13 cellular contexts compared by ENCODE assay signal in genomic region chr2:218732052-218732760, GRCh38. TPM values are rescaled to one million over a fixed set of nuclear protein-coding genes. Genes with fewer than 3 reads are reported as not detected.
DNase-seq lines count a peak whose midpoint lies in the region; ATAC-seq and TF ChIP-seq lines count a peak whose summit lies in the region.
"Had no signal": no experiment of that assay in that cellular context is flagged by ENCODE, and none has a peak within 500 bp of the region (broad histone marks: within the 10 kb centered on the region; RNA-seq: fewer than 3 reads in every experiment).

No MANE protein-coding gene starts in this region.

- peaks cover 58% of the 10 kb centered on the region for H3K79me2 ChIP-seq in hepatocyte

- H3K4me1 ChIP-seq in hepatocyte (ENCODE audit: insufficient read depth) (peaks cover 20% of the 10 kb centered on the region), skeletal muscle satellite cell (ENCODE audit: control insufficient read depth, insufficient read depth, low read length) (peaks cover 31% of the 10 kb centered on the region)

- H3K27ac Mint-ChIP-seq in Calu3 (ENCODE audit: unreplicated experiment), result peak overlapping the region; percentile 70
- peak overlapping the region; percentile 87 for H3K27ac Mint-ChIP-seq in activated T-helper 17 cell treated with anti-CD3 and anti-CD28 coated beads, Interleukin-2, amount 50 U/mL, for 72 hours

- H3K4me2 ChIP-seq in hepatocyte, result peak overlapping the region; percentile 7
- H3K4me2 ChIP-seq in skeletal muscle satellite cell (ENCODE audit: low read length), result peak overlapping the region; percentile 76

- peaks cover 8% of the 10 kb centered on the region for H3K36me3 Mint-ChIP-seq in Calu3 (ENCODE audit: insufficient read depth, unreplicated experiment)
- peaks cover 65% of the 10 kb centered on the region for H3K36me3 Mint-ChIP-seq in activated T-helper 17 cell treated with anti-CD3 and anti-CD28 coated beads, Interleukin-2, amount 50 U/mL, for 72 hours (ENCODE audit: low read depth)

- H3K9me2 ChIP-seq in hepatocyte (replicated peaks; ENCODE audit: insufficient read depth), result no peaks in the 10 kb centered on the region

- DNase-seq in Calu3, result no peak
- no peak for DNase-seq in hepatocyte (ENCODE audit: low spot score)
- no peak for DNase-seq in stimulated activated CD4-positive, alpha-beta T cell treated with anti-CD3 and anti-CD28 coated beads, Interleukin-2, amount 100 ng/mL, for 48 hours
- DNase-seq in H7, result no peak
- DNase-seq in H4 (ENCODE audit: low spot score), result no peak
- DNase-seq: activated CD4-positive, alpha-beta T cell treated with anti-CD3 and anti-CD28 coated beads, Interleukin-2, amount 10 ng/mL, durations not matched to agents 7 days and 5 days; activated naive CD4-positive, alpha-beta T cell treated with Interleukin-2 at 50 U/mL for 16 hours; naive B cell had no signal

- H4K20me1 ChIP-seq in hepatocyte (ENCODE audit: insufficient read depth, poor library complexity, severe bottlenecking), result no peaks in the 10 kb centered on the region

- H3K27ac ChIP-seq in hepatocyte, result peak overlapping the region; percentile 86
- H3K27ac ChIP-seq: SJCRH30 had no signal

- intact Hi-C loops in Calu3 (cut with micrococcal nuclease; ENCODE audit: unreplicated experiment), result no loop called here

- no peaks in the 10 kb centered on the region for H3K27me3 Mint-ChIP-seq in Calu3 (ENCODE audit: unreplicated experiment)
- H3K27me3 Mint-ChIP-seq in activated T-helper 17 cell treated with anti-CD3 and anti-CD28 coated beads, Interleukin-2, amount 50 U/mL, for 72 hours, result no peaks in the 10 kb centered on the region
- H3K27me3 Mint-ChIP-seq: activated CD4-positive, alpha-beta T cell treated with anti-CD3 and anti-CD28 coated beads, Interleukin-2, amount 10 ng/mL, durations not matched to agents 7 days and 5 days; naive B cell had no signal

- no peak for TF ChIP-seq POLR2A in GM18505 (IDR thresholded peaks at IDR 0.05; ENCODE audit: borderline replicate concordance, extremely low read depth, insufficient read depth, insufficient read length)

- H3K27me3 ChIP-seq in hepatocyte, result no peaks in the 10 kb centered on the region
- H3K27me3 ChIP-seq in skeletal muscle satellite cell (ENCODE audit: control insufficient read depth, insufficient read depth, low read length), result no peaks in the 10 kb centered on the region
- H3K27me3 ChIP-seq in H7 (ENCODE audit: control insufficient read depth, insufficient read depth, low read length), result no peaks in the 10 kb centered on the region
- H3K27me3 ChIP-seq: BE2C, SJCRH30 had no signal

- CTCF ChIA-PET in Calu3 (lab: Charles Lee), result interaction anchor here (0.6 to 2.1 kb wide), 7 partner anchors 9 to 115 kb away, joined by 3 to 13 read pairs (median 4); partner anchors contain the start of gene TTLL4

- 82% methylated on average over 5 of the region's 5 CpGs for WGBS in hepatocyte (ENCODE audit: low lambda C conversion rate, missing lambda C conversion rate)

- H3K4me3 Mint-ChIP-seq in Calu3 (ENCODE audit: low read depth, unreplicated experiment), result no peak overlapping the region
- H3K4me3 Mint-ChIP-seq in activated T-helper 17 cell treated with anti-CD3 and anti-CD28 coated beads, Interleukin-2, amount 50 U/mL, for 72 hours, result peak overlapping the region; percentile 43
- H3K4me3 Mint-ChIP-seq: activated CD4-positive, alpha-beta T cell treated with anti-CD3 and anti-CD28 coated beads, Interleukin-2, amount 10 ng/mL, durations not matched to agents 7 days and 5 days; naive B cell had no signal

- H2AFZ ChIP-seq in hepatocyte, result no peak overlapping the region

- no peak for ATAC-seq in activated T-helper 17 cell treated with anti-CD3 and anti-CD28 coated beads, Interleukin-2, amount 50 U/mL, for 72 hours (replicated peaks)
- ATAC-seq in GM18505 (IDR thresholded peaks at IDR 0.05; ENCODE audit: unreplicated experiment), result no peak

- TF ChIP-seq CTCF in Calu3 (IDR thresholded peaks at IDR 0.05; ENCODE audit: unreplicated experiment) (no peak), hepatocyte (IDR thresholded peaks at IDR 0.05; ENCODE audit: poor library complexity) (no peak)

- no peaks in the 10 kb centered on the region for H3K9me3 ChIP-seq in hepatocyte (ENCODE audit: low read depth)
- peaks cover 3% of the 10 kb centered on the region for H3K9me3 ChIP-seq in skeletal muscle satellite cell (replicated peaks; ENCODE audit: low read length)
- H3K9me3 ChIP-seq: BE2C, SJCRH30 had no signal

- peaks cover 2% of the 10 kb centered on the region for H3K9me3 Mint-ChIP-seq in Calu3 (ENCODE audit: low read depth, unreplicated experiment)
- peaks cover 4% of the 10 kb centered on the region for H3K9me3 Mint-ChIP-seq in activated T-helper 17 cell treated with anti-CD3 and anti-CD28 coated beads, Interleukin-2, amount 50 U/mL, for 72 hours

- H3K36me3 ChIP-seq in hepatocyte (replicated peaks; ENCODE audit: insufficient read depth, low read depth) (no peaks in the 10 kb centered on the region), skeletal muscle satellite cell (ENCODE audit: insufficient read depth, low read length) (no peaks in the 10 kb centered on the region), H7 (replicated peaks; ENCODE audit: control insufficient read depth, insufficient read depth, low read length) (no peaks in the 10 kb centered on the region; the same call in 1 of the 2 replicates)
- H3K36me3 ChIP-seq: BE2C had no signal

- peak overlapping the region; percentile 50 for H3K9ac ChIP-seq in skeletal muscle satellite cell (ENCODE audit: low read depth, low read length)

- BruUV-seq in Calu3 (replicated peaks; lab: Mats Ljungman, UMichigan), result no TSS peak

- no peak overlapping the region for H3K4me3 ChIP-seq in hepatocyte
- H3K4me3 ChIP-seq in skeletal muscle satellite cell (ENCODE audit: low read length), result peak overlapping the region; percentile 4
- H3K4me3 ChIP-seq in H7 (ENCODE audit: insufficient read depth, low read depth, low read length), result no peak overlapping the region
- H3K4me3 ChIP-seq: SJCRH30 had no signal

- H3K4me1 Mint-ChIP-seq in Calu3 (ENCODE audit: low read depth, unreplicated experiment), result peaks cover 41% of the 10 kb centered on the region
- H3K4me1 Mint-ChIP-seq in activated T-helper 17 cell treated with anti-CD3 and anti-CD28 coated beads, Interleukin-2, amount 50 U/mL, for 72 hours, result peaks cover 38% of the 10 kb centered on the region

RNA-seq across cellular contexts. Expression of gene TTLL4, which starts 21.6 kb away (rescaled TPM):
- 67.3 and 75.5 TPM in 2 replicates for total RNA-seq in Calu3 (2022)
- 10 to 100 TPM; 34.1 to 42.6 TPM for total RNA-seq in activated T-helper 17 cell treated with anti-CD3 and anti-CD28 coated beads, Interleukin-2, amount 50 U/mL, for 72 hours
- total RNA-seq in hepatocyte, result 18.2 and 19.8 TPM in 2 replicates
- 23.7 and 30.2 TPM in 2 replicates for polyA plus RNA-seq in hepatocyte
- 9.9 and 13.3 TPM in 2 replicates for total RNA-seq in skeletal muscle satellite cell (2012; rRNA removed)
- total RNA-seq in H7 (2014; rRNA removed; shearing (Covaris generic)), result 82.1 and 87.6 TPM in 2 replicates
- 17.0 and 19.5 TPM in 2 replicates for total RNA-seq in H4 (2014; rRNA removed; shearing (Covaris generic))

RNA-seq across cellular contexts. Expression of gene CYP27A1, which starts 49.7 kb away (rescaled TPM):
- total RNA-seq in Calu3 (2022) (11.8 and 12.2 TPM in 2 replicates), hepatocyte (34.5 and 38.8 TPM in 2 replicates)
- total RNA-seq in activated T-helper 17 cell treated with anti-CD3 and anti-CD28 coated beads, Interleukin-2, amount 50 U/mL, for 72 hours, result under 1 TPM in 1 of 2 donors, not detected in 1; 0.66 TPM
- polyA plus RNA-seq in hepatocyte, result 35.9 and 44.8 TPM in 2 replicates
- 1.0 and 1.1 TPM in 2 replicates for total RNA-seq in skeletal muscle satellite cell (2012; rRNA removed)
- total RNA-seq in H7 (2014; rRNA removed; shearing (Covaris generic)), result 14.3 and 15.4 TPM in 2 replicates
- 0.21 TPM in 1 of 2 replicates, not detected in the other for total RNA-seq in H4 (2014; rRNA removed; shearing (Covaris generic))
